In the genomic region with DNA sequence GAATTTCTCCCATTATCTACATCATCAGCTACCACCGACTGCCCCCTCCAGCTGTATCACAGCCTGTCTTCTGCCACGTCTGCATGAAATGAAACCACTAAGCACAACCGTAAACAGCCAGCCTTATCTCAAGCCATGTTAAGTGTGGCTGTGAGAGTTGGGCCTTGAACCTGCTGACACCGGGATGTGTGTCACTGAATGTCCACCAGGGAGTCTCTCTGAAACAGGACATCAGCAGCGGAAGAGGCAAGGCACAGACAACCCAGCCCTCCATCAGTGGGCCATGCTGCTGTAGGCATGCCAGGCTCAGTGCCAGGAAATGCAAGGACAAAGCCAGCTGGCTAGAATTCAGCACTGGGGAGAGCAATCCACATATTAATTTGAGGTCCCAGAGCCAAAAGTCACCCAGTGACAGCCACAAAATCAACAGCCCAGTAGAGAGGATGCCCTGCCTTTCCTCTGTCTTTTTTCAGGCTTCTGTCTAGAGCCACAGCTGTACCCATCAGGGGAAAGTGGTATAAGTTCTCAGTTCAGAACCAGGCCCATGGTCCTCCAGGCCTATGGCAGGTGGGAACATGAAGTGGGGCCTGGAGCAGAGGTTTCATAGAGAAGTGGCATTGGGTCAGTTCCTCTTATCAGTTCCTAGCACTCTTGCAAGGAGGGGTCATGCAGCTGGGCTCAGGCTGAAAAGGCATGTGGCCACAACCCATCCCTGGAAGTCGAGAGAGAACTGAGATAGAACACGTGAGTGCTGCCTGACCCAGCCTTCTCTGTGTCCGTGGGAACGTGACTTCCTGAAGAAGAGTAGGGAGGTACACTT, we compare ENCODE assay signal across 9 cellular contexts.
DNase-seq lines count a peak whose midpoint lies in the region; ATAC-seq, FAIRE-seq and TF ChIP-seq lines count a peak whose summit lies in the region.
"Had no signal": no experiment of that assay in that cellular context is flagged by ENCODE, and none has a peak within 500 bp of the region (broad histone marks: within the 10 kb centered on the region; RNA-seq: fewer than 3 reads in every experiment).

No MANE protein-coding gene starts in this region.

- H4K20me1 ChIP-seq in GM23248 (ENCODE audit: insufficient read depth) (no peaks in the 10 kb centered on the region), OCI-LY3 (ENCODE audit: insufficient read depth, low read length) (no peaks in the 10 kb centered on the region)

- no peaks in the 10 kb centered on the region for H3F3A ChIP-seq in GM23248 (ENCODE audit: insufficient read depth)

- no peaks in the 10 kb centered on the region for H3K36me3 ChIP-seq in GM23248 (ENCODE audit: low read depth)
- peaks cover 3% of the 10 kb centered on the region for H3K36me3 ChIP-seq in OCI-LY3 (replicated peaks; ENCODE audit: low read depth, low read length)
- H3K36me3 ChIP-seq in gastroesophageal sphincter, result no peaks in the 10 kb centered on the region

- no peaks in the 10 kb centered on the region for H3K4me1 ChIP-seq in GM23248 (ENCODE audit: insufficient read depth)
- H3K4me1 ChIP-seq in OCI-LY3 (ENCODE audit: low read length), result peaks cover 43% of the 10 kb centered on the region
- H3K4me1 ChIP-seq in gastroesophageal sphincter, result peaks cover 0 to 9% (median 0%) of the 10 kb centered on the region in 3 donors

- TF ChIP-seq CTCF in OCI-LY3 (IDR thresholded peaks at IDR 0.05; ENCODE audit: low read depth, low read length) (no peak; the same call in 1 of the 2 replicates), gastroesophageal sphincter (IDR thresholded peaks at IDR 0.05) (no peak)

- H3K79me2 ChIP-seq in GM23248 (ENCODE audit: insufficient read depth) (no peaks in the 10 kb centered on the region), OCI-LY3 (ENCODE audit: low read length) (no peaks in the 10 kb centered on the region)

- no peak overlapping the region for H3K4me2 ChIP-seq in GM23248 (ENCODE audit: unreplicated experiment)
- peak overlapping the region; percentile 65 for H3K4me2 ChIP-seq in OCI-LY3 (ENCODE audit: low read length)

- H3K27me3 ChIP-seq in GM23248 (replicated peaks; ENCODE audit: insufficient read depth), result no peaks in the 10 kb centered on the region
- H3K27me3 ChIP-seq in OCI-LY3 (ENCODE audit: low read depth, low read length), result no peaks in the 10 kb centered on the region
- no peaks in the 10 kb centered on the region for H3K27me3 ChIP-seq in gastroesophageal sphincter

- H3K9me2 ChIP-seq in GM23248 (ENCODE audit: insufficient read depth), result no peaks in the 10 kb centered on the region

- in situ Hi-C loops in GM23248 (cut with MboI), result no loop called here

- H3K4me3 ChIP-seq in GM23248, result no peak overlapping the region
- H3K4me3 ChIP-seq in OCI-LY3 (ENCODE audit: low read length), result peak overlapping the region; percentile 46; the same call in 1 of the 2 replicates
- no peak overlapping the region for H3K4me3 ChIP-seq in gastroesophageal sphincter

- H3K9ac ChIP-seq in GM23248, result no peak overlapping the region
- peak overlapping the region; percentile 95 for H3K9ac ChIP-seq in OCI-LY3 (ENCODE audit: low read length)

- WGBS in GM23248 (ENCODE audit: low coverage in 1 of 2, low lambda C conversion rate in 2 of 2, missing lambda C conversion rate in 2 of 2), 2 experiments, result 50% methylated on average over 9 of the region's 9 CpGs
- WGBS in gastroesophageal sphincter (ENCODE audit: low coverage in 1 of 2), 2 donors, result 60 to 75% methylated on average over 2 to 7 of the region's 9 CpGs

- no peaks in the 10 kb centered on the region for H3K9me3 ChIP-seq in GM23248 (ENCODE audit: low read depth)
- no peaks in the 10 kb centered on the region for H3K9me3 ChIP-seq in OCI-LY3 (ENCODE audit: insufficient read depth, low read length)
- no peaks in the 10 kb centered on the region for H3K9me3 ChIP-seq in gastroesophageal sphincter

- no peak for FAIRE-seq in GM19239 (lab: Jason Lieb, UNC)

- TF ChIP-seq POLR2A in gastroesophageal sphincter (IDR thresholded peaks at IDR 0.05), result no peak

- peak; percentile 79 for DNase-seq in Ammon's horn (ENCODE audit: low spot score)
- DNase-seq in GM23248, result peak; percentile 33
- DNase-seq in superior temporal gyrus (ENCODE audit: extremely low spot score), result peak; percentile 58
- no peak for DNase-seq in GM19239 (ENCODE audit: insufficient read length, low spot score)
- no peak for DNase-seq in D341Med (ENCODE audit: low spot score)

- H3K27ac ChIP-seq in GM23248, result no peak overlapping the region
- H3K27ac ChIP-seq in OCI-LY3 (ENCODE audit: low read length), result peak overlapping the region; percentile 100
- no peak overlapping the region for H3K27ac ChIP-seq in gastroesophageal sphincter
- H3K27ac ChIP-seq: C4-2B had no signal

- ATAC-seq in gastroesophageal sphincter, result peak; percentile 58
- ATAC-seq in HG03196 (IDR thresholded peaks at IDR 0.05; ENCODE audit: unreplicated experiment), result no peak

- TF ChIP-seq EP300 in gastroesophageal sphincter (IDR thresholded peaks at IDR 0.05), result no peak

- H2AFZ ChIP-seq in GM23248 (no peak overlapping the region), OCI-LY3 (ENCODE audit: low read depth, low read length) (no peak overlapping the region)

Comparison
In these comparisons a context has a peak if more than half of its experiments do, and no peak if none do; other contexts are left out.
1. DNase-seq: peak in Ammon's horn (single experiment), GM23248 (single experiment) and superior temporal gyrus (single experiment); none in GM19239 (single experiment) and D341Med (single experiment).